Comparison of ENCODE assay signal across 23 cellular contexts in the genomic region with DNA sequence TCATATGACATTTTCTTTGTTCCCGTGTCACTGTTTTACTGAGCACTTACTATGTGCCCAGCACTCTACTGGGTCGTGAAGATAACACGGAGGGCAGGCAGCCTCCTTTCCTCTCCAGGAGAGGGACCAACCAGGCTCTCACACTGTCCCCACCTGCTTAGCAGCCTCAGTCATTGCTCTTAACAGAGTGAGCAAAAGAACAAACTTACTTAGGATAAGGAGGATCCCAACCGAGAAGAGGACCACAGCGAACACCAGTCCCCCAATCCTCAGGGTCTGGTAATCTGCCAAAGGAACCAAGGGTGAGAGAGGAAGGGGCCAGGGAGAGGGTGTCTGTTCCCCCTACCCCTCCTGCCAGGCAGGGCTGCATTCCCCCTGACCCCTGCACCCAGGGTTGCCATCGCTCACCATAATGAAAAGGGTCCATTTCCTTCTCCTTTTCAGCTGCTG. TPM values are rescaled to one million over a fixed set of nuclear protein-coding genes. Genes with fewer than 3 reads are reported as not detected.
DNase-seq lines count a peak whose midpoint lies in the region; ATAC-seq and TF ChIP-seq lines count a peak whose summit lies in the region.
"Had no signal": no experiment of that assay in that cellular context is flagged by ENCODE, and none has a peak within 500 bp of the region (broad histone marks: within the 10 kb centered on the region; RNA-seq: fewer than 3 reads in every experiment).

No MANE protein-coding gene starts in this region.

- H3K27ac ChIP-seq in spleen: peak overlapping the region in 4 of 8 donors; percentile 55 to 66 (median 60)
- H3K27ac ChIP-seq: neural progenitor cell, vagina had no signal

- no peaks in the 10 kb centered on the region for H3K36me3 Mint-ChIP-seq in natural killer cell
- H3K36me3 Mint-ChIP-seq in natural killer cell treated with Interleukin-12 subunit alpha and Interleukin-12 subunit beta and Interleukin-15 and Interleukin-18, amount 100 ng/mL, for 72 hours: no peaks in the 10 kb centered on the region
- no peaks in the 10 kb centered on the region for H3K36me3 Mint-ChIP-seq in progenitor cell of endocrine pancreas (ENCODE audit: insufficient read depth)
- H3K36me3 Mint-ChIP-seq: CD4-positive, alpha-beta memory T cell had no signal

- H3K27ac Mint-ChIP-seq in natural killer cell (no peak overlapping the region), progenitor cell of endocrine pancreas (peak overlapping the region; percentile 31)
- H3K27ac Mint-ChIP-seq in natural killer cell treated with Interleukin-12 subunit alpha and Interleukin-12 subunit beta and Interleukin-15 and Interleukin-18, amount 100 ng/mL, for 72 hours: peak overlapping the region in 1 of 2 donors; percentile 46
- H3K27ac Mint-ChIP-seq: neural progenitor cell; T-helper 2 cell treated with Interferon-gamma antibody and Interleukin-4, amounts not matched to agents 5 μg/mL and 100 μg/mL, for 36 hours had no signal

- intact Hi-C loops in natural killer cell (cut with micrococcal nuclease) (loop anchor here (5.0 kb wide), 1 partner anchor 331 kb away; no protein-coding TSS in a partner anchor), left cardiac atrium (cut with DNase I) (loop anchor here (2.0 to 10.0 kb wide), 4 partner anchors 66 to 213 kb away; no protein-coding TSS in a partner anchor), spleen (cut with DNase I; ENCODE audit: low total_unique reads) (loop anchor here (5.0 to 10.0 kb wide), 2 partner anchors 101 to 213 kb away; no protein-coding TSS in a partner anchor)

- peak; percentile 4 for DNase-seq in natural killer cell
- no peak for DNase-seq in natural killer cell treated with Interleukin-12 subunit alpha and Interleukin-12 subunit beta and Interleukin-15 and Interleukin-18, amount 100 ng/mL, for 72 hours (ENCODE audit: low spot score)
- peak; percentile 10 for DNase-seq in left cardiac atrium
- DNase-seq in progenitor cell of endocrine pancreas (ENCODE audit: low spot score, unreplicated experiment): no peak
- DNase-seq in hypothalamus (lab: John Stamatoyannopoulos, UW): no peak
- DNase-seq in LoVo (ENCODE audit: low spot score): no peak
- DNase-seq in spleen: no peak
- DNase-seq in activated CD4-positive, alpha-beta T cell treated with anti-CD3 and anti-CD28 coated beads for 4 hours: no peak
- DNase-seq: activated gamma-delta T cell treated with Interleukin-2 at 50 U/mL for 16 hours; amniotic stem cell; CD4-positive, alpha-beta memory T cell; central memory CD4-positive, alpha-beta T cell; erythroblast; midbrain; NCI-H1436; NCI-H526 treated with DMSO at 0.1 percent for 48 hours; retina; stimulated activated naive CD4-positive, alpha-beta T cell treated with Interleukin-2 at 50 U/mL for 16 hours had no signal

- TF ChIP-seq POLR2A in spleen (IDR thresholded peaks at IDR 0.05): no peak

- H3K4me1 ChIP-seq in spleen: peaks cover 4 to 49% (median 22%) of the 10 kb centered on the region in 6 donors
- H3K4me1 ChIP-seq: neural progenitor cell, vagina had no signal

- H3K9me3 Mint-ChIP-seq in natural killer cell (no peaks in the 10 kb centered on the region), progenitor cell of endocrine pancreas (ENCODE audit: low read depth) (no peaks in the 10 kb centered on the region)
- no peaks in the 10 kb centered on the region for H3K9me3 Mint-ChIP-seq in natural killer cell treated with Interleukin-12 subunit alpha and Interleukin-12 subunit beta and Interleukin-15 and Interleukin-18, amount 100 ng/mL, for 72 hours
- H3K9me3 Mint-ChIP-seq: neural progenitor cell; T-helper 2 cell treated with Interferon-gamma antibody and Interleukin-4, amounts not matched to agents 5 μg/mL and 100 μg/mL, for 36 hours had no signal

- H3K27me3 Mint-ChIP-seq in natural killer cell (ENCODE audit: low read depth in 2 of 2): peaks cover 0 to 3% of the 10 kb centered on the region in 2 donors
- H3K27me3 Mint-ChIP-seq in natural killer cell treated with Interleukin-12 subunit alpha and Interleukin-12 subunit beta and Interleukin-15 and Interleukin-18, amount 100 ng/mL, for 72 hours: no peaks in the 10 kb centered on the region
- H3K27me3 Mint-ChIP-seq in progenitor cell of endocrine pancreas: no peaks in the 10 kb centered on the region

- no peak for TF ChIP-seq CTCF in natural killer cell (IDR thresholded peaks at IDR 0.05)
- TF ChIP-seq CTCF in progenitor cell of endocrine pancreas (IDR thresholded peaks at IDR 0.05; ENCODE audit: unreplicated experiment): no peak
- no peak for TF ChIP-seq CTCF in spleen (IDR thresholded peaks at IDR 0.05 in 8 of 11, conservative IDR thresholded peaks at IDR 0.05 in 3 of 11)

- no peak overlapping the region for H3K4me3 Mint-ChIP-seq in natural killer cell
- no peak overlapping the region for H3K4me3 Mint-ChIP-seq in natural killer cell treated with Interleukin-12 subunit alpha and Interleukin-12 subunit beta and Interleukin-15 and Interleukin-18, amount 100 ng/mL, for 72 hours
- H3K4me3 Mint-ChIP-seq in progenitor cell of endocrine pancreas (ENCODE audit: low read depth): no peak overlapping the region
- H3K4me3 Mint-ChIP-seq: CD4-positive, alpha-beta memory T cell; neural progenitor cell; T-helper 2 cell treated with Interferon-gamma antibody and Interleukin-4, amounts not matched to agents 5 μg/mL and 100 μg/mL, for 36 hours had no signal

- ATAC-seq in natural killer cell (no peak), left cardiac atrium (peak in 1 of 2 donors; percentile 12)
- no peak for ATAC-seq in natural killer cell treated with Interleukin-12 subunit alpha and Interleukin-12 subunit beta and Interleukin-15 and Interleukin-18, amount 100 ng/mL, for 72 hours

- no peaks in the 10 kb centered on the region for H3K27me3 ChIP-seq in spleen (replicated peaks in 1 of 7)
- H3K27me3 ChIP-seq: neural progenitor cell, vagina had no signal

- peaks cover 0 to 39% (median 10%) of the 10 kb centered on the region in 6 donors for H3K36me3 ChIP-seq in spleen
- H3K36me3 ChIP-seq: neural progenitor cell, vagina had no signal

- H3K4me3 ChIP-seq in spleen: no peak overlapping the region
- H3K4me3 ChIP-seq: neural progenitor cell, vagina had no signal

- peaks cover 10 to 13% of the 10 kb centered on the region in 2 donors for H3K4me1 Mint-ChIP-seq in natural killer cell
- peaks cover 10 to 18% of the 10 kb centered on the region in 2 donors for H3K4me1 Mint-ChIP-seq in natural killer cell treated with Interleukin-12 subunit alpha and Interleukin-12 subunit beta and Interleukin-15 and Interleukin-18, amount 100 ng/mL, for 72 hours (ENCODE audit: low read depth in 2 of 2)
- H3K4me1 Mint-ChIP-seq in progenitor cell of endocrine pancreas (ENCODE audit: low read depth): peaks cover 13% of the 10 kb centered on the region

- WGBS in spleen, 5 donors: 60 to 79% (median 75%) methylated on average over 6 of the region's 6 CpGs

- no peaks in the 10 kb centered on the region for H3K9me3 ChIP-seq in spleen
- H3K9me3 ChIP-seq: vagina had no signal

RNA-seq across cellular contexts. Expression of gene FXYD2, which starts 17.1 kb away (rescaled TPM):
- total RNA-seq in natural killer cell (under 1 TPM in 2 of 3 donors, not detected in 1; 0.75 to 0.78 TPM), left cardiac atrium (1 to 10 TPM; 1.6 to 1.9 TPM), progenitor cell of endocrine pancreas (7.4 and 7.7 TPM in 2 replicates), spleen (10 to 100 TPM in 2 of 7 donors, 1 to 10 TPM in 5; 4.7 to 20.0 (median 7.3) TPM)
- total RNA-seq in natural killer cell treated with Interleukin-12 subunit alpha and Interleukin-12 subunit beta and Interleukin-15 and Interleukin-18, amount 100 ng/mL, for 72 hours: 1 to 10 TPM in 1 of 2 donors, under 1 TPM in 1; 0.14 to 1.5 TPM
- 10 to 100 TPM in 1 of 3 donors, 1 to 10 TPM in 2; 8.3 to 18.4 (median 9.8) TPM for polyA plus RNA-seq in spleen
- total RNA-seq: M059J had no signal
- polyA plus RNA-seq: AG04450 had no signal

RNA-seq across cellular contexts. Expression of gene FXYD6, which starts 34.9 kb away (rescaled TPM):
- total RNA-seq in natural killer cell (under 1 TPM in 2 of 3 donors, not detected in 1; 0.20 to 0.90 TPM), left cardiac atrium (10 to 100 TPM; 31.2 to 37.6 TPM), progenitor cell of endocrine pancreas (26.1 and 28.5 TPM in 2 replicates), spleen (100 to 1,000 TPM in 5 of 7 donors, 10 to 100 TPM in 2; 75.4 to 230 (median 140) TPM)
- total RNA-seq in natural killer cell treated with Interleukin-12 subunit alpha and Interleukin-12 subunit beta and Interleukin-15 and Interleukin-18, amount 100 ng/mL, for 72 hours: not detected
- 10 to 100 TPM; 40.8 to 71.5 (median 51.4) TPM for polyA plus RNA-seq in spleen
- total RNA-seq: CD4-positive, alpha-beta memory T cell had no signal

RNA-seq across cellular contexts. Expression of gene DSCAML1, which starts 44.6 kb away (rescaled TPM):
- total RNA-seq in natural killer cell: under 1 TPM in 1 of 3 donors, not detected in 2; 0.66 TPM
- total RNA-seq in natural killer cell treated with Interleukin-12 subunit alpha and Interleukin-12 subunit beta and Interleukin-15 and Interleukin-18, amount 100 ng/mL, for 72 hours: under 1 TPM in 1 of 2 donors, not detected in 1; 0.08 TPM
- under 1 TPM; 0.76 to 0.88 TPM for total RNA-seq in left cardiac atrium
- total RNA-seq in progenitor cell of endocrine pancreas: 2.1 and 2.7 TPM in 2 replicates
- total RNA-seq in spleen: 10 to 100 TPM in 1 of 7 donors, 1 to 10 TPM in 5, under 1 TPM in 1; 0.54 to 10.7 (median 3.6) TPM
- polyA plus RNA-seq in spleen: under 1 TPM; 0.07 to 0.41 (median 0.35) TPM
- total RNA-seq: M059J had no signal
- polyA plus RNA-seq: AG04450; CD4-positive, alpha-beta memory T cell had no signal

Comparison
In these comparisons a context has a peak if more than half of its experiments do, and no peak if none do; other contexts are left out.
1. DNase-seq: peak in natural killer cell (single experiment) and left cardiac atrium (single experiment); none in natural killer cell treated with Interleukin-12 subunit alpha and Interleukin-12 subunit beta and Interleukin-15 and Interleukin-18, amount 100 ng/mL, for 72 hours (single experiment), progenitor cell of endocrine pancreas (single experiment), hypothalamus (0 of 51), LoVo (single experiment), spleen (single experiment) and activated CD4-positive, alpha-beta T cell treated with anti-CD3 and anti-CD28 coated beads for 4 hours (0 of 2).
2. RNA of gene FXYD6, which starts 34.9 kb away (total RNA-seq): 75.4 to 230 TPM in spleen, 31.2 to 37.6 TPM in left cardiac atrium and 26.1 to 28.5 TPM in progenitor cell of endocrine pancreas; 0.20 to 0.90 TPM in natural killer cell and not detected in natural killer cell treated with Interleukin-12 subunit alpha and Interleukin-12 subunit beta and Interleukin-15 and Interleukin-18, amount 100 ng/mL, for 72 hours; every median in the first group is over 10 times any median in the second.